In genomic region chr10:95440756-95441546, GRCh38 we compare ENCODE assay signal across 10 cellular contexts.
DNase-seq lines count a peak whose midpoint lies in the region; ATAC-seq and TF ChIP-seq lines count a peak whose summit lies in the region.
"Had no signal": no experiment of that assay in that cellular context is flagged by ENCODE, and none has a peak within 500 bp of the region (broad histone marks: within the 10 kb centered on the region; RNA-seq: fewer than 3 reads in every experiment).

No MANE protein-coding gene starts in this region.

- H3K36me3 ChIP-seq in gastrocnemius medialis = peaks cover 0 to 17% of the 10 kb centered on the region in 2 donors

- H3K27me3 ChIP-seq in gastrocnemius medialis = no peaks in the 10 kb centered on the region

- intact Hi-C loops in gastrocnemius medialis (cut with DNase I; ENCODE audit: low total_unique reads) = no loop called here

- TF ChIP-seq POLR2A in gastrocnemius medialis (IDR thresholded peaks at IDR 0.05) = no peak

- no peaks in the 10 kb centered on the region for H3K9me3 ChIP-seq in gastrocnemius medialis
- H3K9me3 ChIP-seq: A549 had no signal

- H3K4me1 ChIP-seq in gastrocnemius medialis = peaks cover 44 to 46% of the 10 kb centered on the region in 2 donors

- ATAC-seq in HG02763 (IDR thresholded peaks at IDR 0.05; ENCODE audit: unreplicated experiment) = peak; percentile 81
- no peak for ATAC-seq in gastrocnemius medialis
- ATAC-seq: A549 had no signal

- DNase-seq in NCI-H1105 treated with DMSO at 0.1 percent for 48 hours (lab: John Stamatoyannopoulos, UW) (peak; percentile 32), NCI-H1105 (lab: John Stamatoyannopoulos, UW) (no peak), NCI-H510A treated with DMSO at 0.1 percent for 48 hours (lab: John Stamatoyannopoulos, UW) (peak; percentile 93), gastrocnemius medialis (no peak), SK-N-DZ (ENCODE audit: low spot score) (no peak), G401 (ENCODE audit: low spot score) (no peak), NCI-H128 (lab: John Stamatoyannopoulos, UW; ENCODE audit: unreplicated experiment) (no peak)
- DNase-seq: stimulated activated CD4-positive, alpha-beta T cell treated with anti-CD3 and anti-CD28 coated beads, Interleukin-2, amount 100 ng/mL, for 24 hours had no signal

- in situ Hi-C loops in gastrocnemius medialis (cut with MboI; ENCODE audit: low sequenced_read_pairs in 4 of 4) (no loop called here), G401 (cut with HindIII; ENCODE audit: low sequenced_read_pairs) (no loop called here)

- no peak overlapping the region for H3K4me3 ChIP-seq in gastrocnemius medialis
- H3K4me3 ChIP-seq: A549 had no signal

- H3K27ac ChIP-seq in gastrocnemius medialis = peak overlapping the region; percentile 1 to 43 (median 10)
- H3K27ac ChIP-seq: A549 had no signal

- no peak for TF ChIP-seq CTCF in gastrocnemius medialis (IDR thresholded peaks at IDR 0.05 in 4 of 5, conservative IDR thresholded peaks at IDR 0.05 in 1 of 5)

Comparison
In these comparisons a context has a peak if more than half of its experiments do, and no peak if none do; other contexts are left out.
1. DNase-seq: peak in NCI-H1105 treated with DMSO at 0.1 percent for 48 hours (single experiment) and NCI-H510A treated with DMSO at 0.1 percent for 48 hours (single experiment); none in NCI-H1105 (single experiment), gastrocnemius medialis (0 of 2), SK-N-DZ (single experiment), G401 (single experiment) and NCI-H128 (single experiment).